Comparison of ENCODE assay signal across 8 cellular contexts in the genomic region with DNA sequence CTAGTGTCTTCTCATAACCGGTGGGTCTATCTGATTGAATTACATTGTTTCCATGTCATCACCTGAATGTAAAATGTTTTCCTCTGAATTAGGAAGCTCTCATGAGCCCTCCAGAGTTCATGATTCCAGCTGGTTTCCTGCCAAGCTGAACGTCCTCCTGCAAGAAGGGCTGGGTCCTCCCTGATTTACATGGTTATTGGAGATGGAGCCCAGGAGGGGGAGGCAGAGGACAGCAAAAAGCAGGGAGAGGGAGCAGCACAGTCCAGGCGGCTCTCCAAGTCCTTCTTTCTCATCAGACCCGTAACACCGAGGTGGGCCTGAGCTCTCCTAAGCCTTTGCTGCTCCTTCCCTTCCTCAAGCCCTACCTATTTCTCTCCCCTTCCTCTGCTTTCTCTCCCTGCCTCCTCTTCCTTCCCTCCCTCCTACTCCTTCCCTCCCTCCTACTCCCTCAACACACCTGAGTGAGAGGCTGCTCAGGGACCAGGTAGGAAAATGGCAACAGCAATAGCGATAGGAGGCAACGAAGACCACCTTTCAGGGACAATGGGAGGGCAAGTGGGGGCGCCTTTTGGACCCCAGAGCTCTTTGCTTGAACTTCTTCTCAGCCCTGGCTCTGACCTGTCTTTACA.
DNase-seq lines count a peak whose midpoint lies in the region; ATAC-seq lines count a peak whose summit lies in the region.

No MANE protein-coding gene starts in this region.

- DNase-seq in DMS53 (lab: John Stamatoyannopoulos, UW) (peak; percentile 51), Kasumi-1 (lab: John Stamatoyannopoulos, UW) (peak; percentile 22 to 23), RPMI7951 (ENCODE audit: low read depth) (peak; percentile 14), fibroblast of peridontal ligament (ENCODE audit: extremely low read depth) (peak; percentile 34), nucleus accumbens (lab: John Stamatoyannopoulos, UW) (peak in 41 of 56 donors; percentile 1 to 67 (median 28)), T-helper 1 cell (no peak)
- no peak for DNase-seq in activated CD8-positive, alpha-beta memory T cell treated with anti-CD3 and anti-CD28 coated beads, Interleukin-2, amount 50 U/mL, for 4 hours

- ATAC-seq in HG02588 (IDR thresholded peaks at IDR 0.05; ENCODE audit: unreplicated experiment) = no peak

Comparison
In these comparisons a context has a peak if more than half of its experiments do, and no peak if none do; other contexts are left out.
1. DNase-seq: peak in DMS53 (single experiment), Kasumi-1 (2 of 2), RPMI7951 (single experiment), fibroblast of peridontal ligament (single experiment) and nucleus accumbens (41 of 56); none in T-helper 1 cell (0 of 5) and activated CD8-positive, alpha-beta memory T cell treated with anti-CD3 and anti-CD28 coated beads, Interleukin-2, amount 50 U/mL, for 4 hours (single experiment).